9 cellular contexts compared by ENCODE assay signal in genomic region chr17:8753976-8754440, GRCh38. TPM values are rescaled to one million over a fixed set of nuclear protein-coding genes. Genes with fewer than 3 reads are reported as not detected.
DNase-seq lines count a peak whose midpoint lies in the region; ATAC-seq and TF ChIP-seq lines count a peak whose summit lies in the region.
"Had no signal": no experiment of that assay in that cellular context is flagged by ENCODE, and none has a peak within 500 bp of the region (broad histone marks: within the 10 kb centered on the region; RNA-seq: fewer than 3 reads in every experiment).

No MANE protein-coding gene starts in this region.

- TF ChIP-seq CTCF in epithelial cell of esophagus (IDR thresholded peaks at IDR 0.05; ENCODE audit: insufficient read depth, low read depth, low read length, missing control alignments) = peak; percentile 53
- peak; percentile 13 to 34 for TF ChIP-seq CTCF in tibial artery (IDR thresholded peaks at IDR 0.05)

- peak; percentile 27 for ATAC-seq in activated CD8-positive, alpha-beta memory T cell treated with anti-CD3 and anti-CD28 coated beads, Interleukin-2, amount 10 ng/mL, durations not matched to agents 7 days and 5 days
- ATAC-seq in HG03457 (IDR thresholded peaks at IDR 0.05; ENCODE audit: unreplicated experiment) = no peak
- no peak for ATAC-seq in HG03354 (IDR thresholded peaks at IDR 0.05; ENCODE audit: poor library complexity, severe bottlenecking, unreplicated experiment)

- no peak overlapping the region for H3K4me3 Mint-ChIP-seq in activated CD8-positive, alpha-beta memory T cell treated with anti-CD3 and anti-CD28 coated beads, Interleukin-2, amount 10 ng/mL, durations not matched to agents 7 days and 5 days

- peaks cover 0 to 9% (median 0%) of the 10 kb centered on the region in 4 donors for H3K4me1 ChIP-seq in tibial artery

- H3K27me3 Mint-ChIP-seq in activated CD8-positive, alpha-beta memory T cell treated with anti-CD3 and anti-CD28 coated beads, Interleukin-2, amount 10 ng/mL, durations not matched to agents 7 days and 5 days = peaks cover 8% of the 10 kb centered on the region

- H3K27me3 ChIP-seq in tibial artery = no peaks in the 10 kb centered on the region

- H3K9me3 ChIP-seq in tibial artery = no peaks in the 10 kb centered on the region

- H3K36me3 ChIP-seq in tibial artery = no peaks in the 10 kb centered on the region

- H3K4me1 Mint-ChIP-seq in activated CD8-positive, alpha-beta memory T cell treated with anti-CD3 and anti-CD28 coated beads, Interleukin-2, amount 10 ng/mL, durations not matched to agents 7 days and 5 days = no peaks in the 10 kb centered on the region

- DNase-seq in activated CD8-positive, alpha-beta memory T cell treated with anti-CD3 and anti-CD28 coated beads, Interleukin-2, amount 10 ng/mL, durations not matched to agents 7 days and 5 days = no peak
- DNase-seq in activated CD8-positive, alpha-beta memory T cell treated with anti-CD3 and anti-CD28 coated beads, Interleukin-2, amount 50 U/mL, for 4 hours = no peak
- peak; percentile 9 for DNase-seq in NCI-H69 (lab: John Stamatoyannopoulos, UW)
- peak; percentile 43 for DNase-seq in epithelial cell of esophagus (ENCODE audit: low read depth)
- DNase-seq in tibial artery = no peak
- no peak for DNase-seq in central memory CD4-positive, alpha-beta T cell
- DNase-seq: retina had no signal

- H3K27ac Mint-ChIP-seq in activated CD8-positive, alpha-beta memory T cell treated with anti-CD3 and anti-CD28 coated beads, Interleukin-2, amount 10 ng/mL, durations not matched to agents 7 days and 5 days = no peak overlapping the region

- intact Hi-C loops in tibial artery (cut with DNase I; ENCODE audit: low total_unique reads) = no loop called here

- CTCF ChIA-PET in activated CD8-positive, alpha-beta memory T cell treated with anti-CD3 and anti-CD28 coated beads, Interleukin-2, amount 10 ng/mL, durations not matched to agents 7 days and 5 days (lab: Charles Lee) = interaction anchor here (0.6 to 1.2 kb wide), 4 partner anchors 8 to 182 kb away, joined by 3 to 4 read pairs (median 4); no protein-coding TSS in a partner anchor

- no peaks in the 10 kb centered on the region for H3K9me3 Mint-ChIP-seq in activated CD8-positive, alpha-beta memory T cell treated with anti-CD3 and anti-CD28 coated beads, Interleukin-2, amount 10 ng/mL, durations not matched to agents 7 days and 5 days (ENCODE audit: low read depth)

- H3K27ac ChIP-seq in tibial artery = no peak overlapping the region

- H3K4me3 ChIP-seq in epithelial cell of esophagus (ENCODE audit: low read length) (no peak overlapping the region), tibial artery (no peak overlapping the region)

- H3K36me3 Mint-ChIP-seq in activated CD8-positive, alpha-beta memory T cell treated with anti-CD3 and anti-CD28 coated beads, Interleukin-2, amount 10 ng/mL, durations not matched to agents 7 days and 5 days = no peaks in the 10 kb centered on the region

RNA-seq across cellular contexts. Expression of gene SPDYE4, which starts 4.3 kb away (rescaled TPM):
- not detected for total RNA-seq in activated CD8-positive, alpha-beta memory T cell treated with anti-CD3 and anti-CD28 coated beads, Interleukin-2, amount 10 ng/mL, durations not matched to agents 7 days and 5 days

RNA-seq across cellular contexts. Expression of gene CCDC42, which starts 9.4 kb away (rescaled TPM):
- 1 to 10 TPM in 1 of 2 experiments, under 1 TPM in 1; 0.42 to 1.1 TPM for total RNA-seq in activated CD8-positive, alpha-beta memory T cell treated with anti-CD3 and anti-CD28 coated beads, Interleukin-2, amount 10 ng/mL, durations not matched to agents 7 days and 5 days

RNA-seq across cellular contexts. Expression of gene MFSD6L, which starts 45.2 kb away (rescaled TPM):
- under 1 TPM; 0.12 to 0.38 TPM for total RNA-seq in activated CD8-positive, alpha-beta memory T cell treated with anti-CD3 and anti-CD28 coated beads, Interleukin-2, amount 10 ng/mL, durations not matched to agents 7 days and 5 days

Comparison
In these comparisons a context has a peak if more than half of its experiments do, and no peak if none do; other contexts are left out.
1. DNase-seq: peak in NCI-H69 (single experiment) and epithelial cell of esophagus (single experiment); none in activated CD8-positive, alpha-beta memory T cell treated with anti-CD3 and anti-CD28 coated beads, Interleukin-2, amount 10 ng/mL, durations not matched to agents 7 days and 5 days (single experiment), activated CD8-positive, alpha-beta memory T cell treated with anti-CD3 and anti-CD28 coated beads, Interleukin-2, amount 50 U/mL, for 4 hours (single experiment), tibial artery (0 of 2) and central memory CD4-positive, alpha-beta T cell (single experiment).